Comparison of ENCODE assay signal across 8 cellular contexts in the genomic region with DNA sequence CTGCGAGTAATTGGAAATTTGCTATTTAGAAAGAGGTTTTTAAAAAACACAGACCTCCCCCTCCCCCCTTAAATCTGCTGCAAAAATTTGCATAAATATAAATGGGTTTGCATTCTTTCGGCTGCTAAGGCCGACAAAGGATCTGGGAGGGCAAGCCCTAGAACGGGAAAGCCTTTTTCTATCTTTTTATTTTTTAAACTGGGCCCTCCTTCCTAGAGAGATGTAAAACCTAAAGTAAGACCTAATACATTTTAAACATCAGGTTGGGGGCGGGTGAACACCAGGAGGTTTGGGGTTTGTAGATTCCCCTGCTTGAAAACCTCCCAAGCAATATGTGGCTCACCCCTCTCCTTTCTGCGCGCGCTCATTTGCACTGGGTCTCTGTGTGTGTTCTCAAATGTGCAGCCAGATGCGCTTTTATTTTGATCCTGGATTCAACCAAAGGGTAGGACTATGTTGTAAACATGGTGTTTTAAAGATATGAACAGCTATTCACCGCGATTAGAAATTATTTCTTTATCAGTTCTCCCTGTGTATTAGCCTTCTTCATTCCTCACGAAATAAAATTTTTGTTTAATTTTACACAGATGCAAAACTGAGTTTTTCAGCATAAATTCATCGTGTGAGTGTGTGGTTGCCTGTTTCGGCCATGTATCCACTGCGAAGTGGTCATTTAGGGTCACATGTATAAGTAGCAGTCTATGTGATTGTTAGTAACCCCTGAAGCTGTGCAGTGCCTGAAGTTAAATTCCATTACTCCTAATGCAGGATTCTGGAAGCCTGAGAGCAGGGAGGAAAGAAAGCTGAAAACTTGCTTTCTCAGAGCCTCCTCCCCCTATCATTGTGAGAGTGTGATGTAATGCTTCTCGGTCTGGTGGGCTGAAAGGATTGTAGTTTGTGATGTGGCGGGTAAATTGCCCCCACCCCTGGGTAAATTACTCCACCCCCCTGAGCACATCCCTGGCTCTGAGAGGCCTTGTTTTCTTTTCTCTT. TPM values are rescaled to one million over a fixed set of nuclear protein-coding genes. Genes with fewer than 3 reads are reported as not detected.
DNase-seq lines count a peak whose midpoint lies in the region; ATAC-seq and TF ChIP-seq lines count a peak whose summit lies in the region.

No MANE protein-coding gene starts in this region.

- H3K27ac ChIP-seq in muscle layer of colon (ENCODE audit: low read depth, low read length) (peak overlapping the region; percentile 98), upper lobe of right lung (peak overlapping the region; percentile 90)

- no peak for TF ChIP-seq POLR2A in erythroblast (IDR thresholded peaks at IDR 0.05; ENCODE audit: low read length)

- H3K9ac ChIP-seq in muscle layer of colon (ENCODE audit: low read length), result peak overlapping the region; percentile 73

- H3K36me3 ChIP-seq in muscle layer of colon (ENCODE audit: insufficient read depth, low read length) (no peaks in the 10 kb centered on the region), upper lobe of right lung (no peaks in the 10 kb centered on the region)

- no peak for TF ChIP-seq CTCF in GM12865 (IDR thresholded peaks at IDR 0.05; ENCODE audit: insufficient read depth, low read depth, low read length, missing control alignments)
- no peak for TF ChIP-seq CTCF in upper lobe of right lung (IDR thresholded peaks at IDR 0.05)

- ATAC-seq in upper lobe of right lung (peak; percentile 19), GM19455 (IDR thresholded peaks at IDR 0.05; ENCODE audit: unreplicated experiment) (no peak)

- intact Hi-C loops in upper lobe of right lung (cut with DNase I), result no loop called here

- H3K27me3 ChIP-seq in muscle layer of colon (ENCODE audit: control insufficient read depth in 1 of 2, insufficient read depth in 2 of 2, low read length in 2 of 2) (no peaks in the 10 kb centered on the region), upper lobe of right lung (no peaks in the 10 kb centered on the region)

- peaks cover 55% of the 10 kb centered on the region for H3K4me1 ChIP-seq in muscle layer of colon (ENCODE audit: insufficient read depth, low read length)
- peaks cover 57% of the 10 kb centered on the region for H3K4me1 ChIP-seq in upper lobe of right lung

- H3K9me3 ChIP-seq in muscle layer of colon (ENCODE audit: low read length), result no peaks in the 10 kb centered on the region
- H3K9me3 ChIP-seq in upper lobe of right lung, result no peaks in the 10 kb centered on the region

- DNase-seq in GM12865 (ENCODE audit: low read depth), result peak; percentile 58
- DNase-seq in NCI-H146 treated with DMSO at 0.1 percent for 48 hours (lab: John Stamatoyannopoulos, UW; ENCODE audit: unreplicated experiment), result peak; percentile 32
- peak; percentile 36 for DNase-seq in activated CD4-positive, alpha-beta T cell treated with anti-CD3 and anti-CD28 coated beads, Interleukin-2, amount 50 U/mL, for 1 hour
- DNase-seq in erythroblast (lab: John Stamatoyannopoulos, UW), result peak; percentile 69 to 71
- DNase-seq in upper lobe of right lung, result no peak
- no peak for DNase-seq in NCI-H1048 (lab: John Stamatoyannopoulos, UW)

- H3K4me3 ChIP-seq in GM12865 (ENCODE audit: low read depth, low read length) (peak overlapping the region; percentile 95), muscle layer of colon (ENCODE audit: low read depth in 1 of 2, low read length in 2 of 2) (peak overlapping the region; percentile 75 to 89), upper lobe of right lung (peak overlapping the region; percentile 86)

RNA-seq across cellular contexts. Expression of gene TNRC6B, which starts 1.0 kb away (rescaled TPM):
- total RNA-seq in upper lobe of right lung, result 46.4 TPM

Comparison
In these comparisons a context has a peak if more than half of its experiments do, and no peak if none do; other contexts are left out.
1. DNase-seq: peak in GM12865 (single experiment), NCI-H146 treated with DMSO at 0.1 percent for 48 hours (single experiment), activated CD4-positive, alpha-beta T cell treated with anti-CD3 and anti-CD28 coated beads, Interleukin-2, amount 50 U/mL, for 1 hour (single experiment) and erythroblast (2 of 2); none in upper lobe of right lung (single experiment) and NCI-H1048 (single experiment).
2. Peak in every context shown above with its lines, with median percentiles within 50 percentile points of each other: H3K4me3 ChIP-seq.